Comparison of ENCODE assay signal across 8 cellular contexts in genomic region chr18:75207298-75208054, GRCh38. TPM values are rescaled to one million over a fixed set of nuclear protein-coding genes. Genes with fewer than 3 reads are reported as not detected.
DNase-seq lines count a peak whose midpoint lies in the region; ATAC-seq, FAIRE-seq and TF ChIP-seq lines count a peak whose summit lies in the region.

No MANE protein-coding gene starts in this region.

- no peak for TF ChIP-seq CTCF in kidney (IDR thresholded peaks at IDR 0.05; ENCODE audit: borderline replicate concordance, extremely low read depth, insufficient read depth)

- H3K4me3 Mint-ChIP-seq in activated naive CD8-positive, alpha-beta T cell treated with anti-CD3 and anti-CD28 coated beads, Interleukin-2, amount 10 ng/mL, durations not matched to agents 7 days and 5 days: peak overlapping the region; percentile 94

- in situ Hi-C loops in KBM-7 (cut with MboI; ENCODE audit: low pct_unique_long_range_greater_than_20kb, low sequenced_read_pairs): no loop called here

- H3K4me1 ChIP-seq in kidney (ENCODE audit: control insufficient read depth in 1 of 2, insufficient read depth in 1 of 2, low read depth in 1 of 2, low read length in 2 of 2) (peaks cover 11 to 13% of the 10 kb centered on the region in 2 donors), subcutaneous abdominal adipose tissue (ENCODE audit: control insufficient read depth in 5 of 5, insufficient read depth in 5 of 5, low read length in 5 of 5) (peaks cover 2 to 71% (median 64%) of the 10 kb centered on the region in 5 donors)

- no peaks in the 10 kb centered on the region for H3K9me3 Mint-ChIP-seq in activated naive CD8-positive, alpha-beta T cell treated with anti-CD3 and anti-CD28 coated beads, Interleukin-2, amount 10 ng/mL, durations not matched to agents 7 days and 5 days

- DNase-seq in SIG-M5 treated with dmso at 0.1 percent for 504 hours (lab: John Stamatoyannopoulos, UW; ENCODE audit: unreplicated experiment): peak; percentile 49
- DNase-seq in SIG-M5 (lab: John Stamatoyannopoulos, UW): no peak
- peak; percentile 42 for DNase-seq in KBM-7
- DNase-seq in activated naive CD8-positive, alpha-beta T cell treated with anti-CD3 and anti-CD28 coated beads, Interleukin-2, amount 10 ng/mL, durations not matched to agents 7 days and 5 days: no peak
- no peak for DNase-seq in kidney
- no peak for DNase-seq in cortex of kidney (lab: John Stamatoyannopoulos, UW)
- no peak for DNase-seq in COR-L47 (lab: John Stamatoyannopoulos, UW)

- no peaks in the 10 kb centered on the region for H3K27me3 ChIP-seq in subcutaneous abdominal adipose tissue (ENCODE audit: control insufficient read depth in 5 of 5, insufficient read depth in 4 of 5, low read length in 5 of 5)

- H3K4me1 Mint-ChIP-seq in activated naive CD8-positive, alpha-beta T cell treated with anti-CD3 and anti-CD28 coated beads, Interleukin-2, amount 10 ng/mL, durations not matched to agents 7 days and 5 days: peaks cover 33% of the 10 kb centered on the region

- POLR2A ChIA-PET in activated naive CD8-positive, alpha-beta T cell treated with anti-CD3 and anti-CD28 coated beads, Interleukin-2, amount 10 ng/mL, durations not matched to agents 7 days and 5 days (lab: Charles Lee): interaction anchor here (2.0 kb wide), 1 partner anchor 41 kb away, joined by 9 read pairs; no protein-coding TSS in a partner anchor

- peaks cover 9% of the 10 kb centered on the region for H3K36me3 Mint-ChIP-seq in activated naive CD8-positive, alpha-beta T cell treated with anti-CD3 and anti-CD28 coated beads, Interleukin-2, amount 10 ng/mL, durations not matched to agents 7 days and 5 days

- peak overlapping the region; percentile 83 to 87 for H3K9ac ChIP-seq in kidney (ENCODE audit: low read length in 2 of 2)
- H3K9ac ChIP-seq in subcutaneous abdominal adipose tissue (ENCODE audit: low read length in 5 of 5): peak overlapping the region; percentile 44 to 87 (median 78)

- ATAC-seq in activated naive CD8-positive, alpha-beta T cell treated with anti-CD3 and anti-CD28 coated beads, Interleukin-2, amount 10 ng/mL, durations not matched to agents 7 days and 5 days (ENCODE audit: low read depth): no peak

- H3K27ac ChIP-seq in kidney (ENCODE audit: low read depth in 2 of 2, low read length in 2 of 2) (peak overlapping the region; percentile 96), subcutaneous abdominal adipose tissue (ENCODE audit: low read depth, low read length) (peak overlapping the region; percentile 91)

- H3K36me3 ChIP-seq in kidney (ENCODE audit: control insufficient read depth in 1 of 2, insufficient read depth in 2 of 2, low read length in 2 of 2) (no peaks in the 10 kb centered on the region), subcutaneous abdominal adipose tissue (ENCODE audit: control insufficient read depth in 5 of 5, insufficient read depth in 5 of 5, low read length in 5 of 5) (no peaks in the 10 kb centered on the region)

- H3K9me3 ChIP-seq in kidney (ENCODE audit: control insufficient read depth in 1 of 2, low read length in 2 of 2): no peaks in the 10 kb centered on the region
- no peaks in the 10 kb centered on the region for H3K9me3 ChIP-seq in subcutaneous abdominal adipose tissue (ENCODE audit: control insufficient read depth in 5 of 5, low read length in 5 of 5)

- H3K27ac Mint-ChIP-seq in activated naive CD8-positive, alpha-beta T cell treated with anti-CD3 and anti-CD28 coated beads, Interleukin-2, amount 10 ng/mL, durations not matched to agents 7 days and 5 days: peak overlapping the region; percentile 87

- intact Hi-C loops in kidney (cut with DNase I): no loop called here

- H3K27me3 Mint-ChIP-seq in activated naive CD8-positive, alpha-beta T cell treated with anti-CD3 and anti-CD28 coated beads, Interleukin-2, amount 10 ng/mL, durations not matched to agents 7 days and 5 days: peaks cover 33% of the 10 kb centered on the region

- H3K4me3 ChIP-seq in kidney (ENCODE audit: low read length in 2 of 2) (peak overlapping the region; percentile 76 to 87), subcutaneous abdominal adipose tissue (ENCODE audit: low read depth in 1 of 5, low read length in 5 of 5) (peak overlapping the region; percentile 70 to 99 (median 96))

- no peak for FAIRE-seq in kidney (lab: Jason Lieb, UNC)

RNA-seq across cellular contexts. Expression of gene PTGR3, which starts 1.5 kb away (rescaled TPM):
- total RNA-seq in activated naive CD8-positive, alpha-beta T cell treated with anti-CD3 and anti-CD28 coated beads, Interleukin-2, amount 10 ng/mL, durations not matched to agents 7 days and 5 days: 10 to 100 TPM; 36.6 to 37.2 TPM
- 36.8 TPM for total RNA-seq in kidney
- polyA plus RNA-seq in kidney (ENCODE audit: insufficient read depth, low read depth, low replicate concordance): 21.1 TPM

RNA-seq across cellular contexts. Expression of gene TSHZ1, which starts 3.1 kb away (rescaled TPM):
- 10 to 100 TPM; 23.7 to 25.2 TPM for total RNA-seq in activated naive CD8-positive, alpha-beta T cell treated with anti-CD3 and anti-CD28 coated beads, Interleukin-2, amount 10 ng/mL, durations not matched to agents 7 days and 5 days
- total RNA-seq in kidney: 31.3 TPM
- 7.0 TPM for polyA plus RNA-seq in kidney (ENCODE audit: insufficient read depth, low read depth, low replicate concordance)

Comparison
In these comparisons a context has a peak if more than half of its experiments do, and no peak if none do; other contexts are left out.
1. DNase-seq: peak in SIG-M5 treated with dmso at 0.1 percent for 504 hours (single experiment) and KBM-7 (single experiment); none in SIG-M5 (single experiment), activated naive CD8-positive, alpha-beta T cell treated with anti-CD3 and anti-CD28 coated beads, Interleukin-2, amount 10 ng/mL, durations not matched to agents 7 days and 5 days (single experiment), kidney (single experiment), cortex of kidney (single experiment) and COR-L47 (single experiment).